In genomic region chr12:69502342-69503081, GRCh38 we compare ENCODE assay signal across 19 cellular contexts. TPM values are rescaled to one million over a fixed set of nuclear protein-coding genes. Genes with fewer than 3 reads are reported as not detected.
DNase-seq lines count a peak whose midpoint lies in the region; TF ChIP-seq lines count a peak whose summit lies in the region.
"Had no signal": no experiment of that assay in that cellular context is flagged by ENCODE, and none has a peak within 500 bp of the region (broad histone marks: within the 10 kb centered on the region; RNA-seq: fewer than 3 reads in every experiment).

No MANE protein-coding gene starts in this region.

- H3K79me2 ChIP-seq in neural progenitor cell (ENCODE audit: low read depth): peaks cover 100% of the 10 kb centered on the region

- TF ChIP-seq CTCF in astrocyte of the spinal cord (IDR thresholded peaks at IDR 0.05; ENCODE audit: low read depth, low read length): no peak
- no peak for TF ChIP-seq CTCF in neural progenitor cell (IDR thresholded peaks at IDR 0.05)
- TF ChIP-seq CTCF in Peyer's patch (IDR thresholded peaks at IDR 0.05): no peak

- H2AFZ ChIP-seq in neural progenitor cell (replicated peaks): no peak overlapping the region

- peaks cover 27% of the 10 kb centered on the region for H3K36me3 Mint-ChIP-seq in neural progenitor cell

- H3K4me2 ChIP-seq in neural progenitor cell: no peak overlapping the region
- H3K4me2 ChIP-seq: KMS-11 had no signal

- H3K9me3 Mint-ChIP-seq in neural progenitor cell: peaks cover 13% of the 10 kb centered on the region
- H3K9me3 Mint-ChIP-seq: activated CD4-positive, alpha-beta T cell treated with anti-CD3 and anti-CD28 coated beads, Interleukin-2, amount 10 ng/mL, durations not matched to agents 7 days and 5 days; stimulated activated naive CD8-positive, alpha-beta T cell treated with anti-CD3 and anti-CD28 coated beads, Interleukin-15, amount 100 ng/mL, for 72 hours had no signal

- in situ Hi-C loops in astrocyte of the spinal cord (cut with HindIII; ENCODE audit: low sequenced_read_pairs): no loop called here

- H3K4me1 ChIP-seq in neural progenitor cell: no peaks in the 10 kb centered on the region
- peaks cover 0 to 6% (median 2%) of the 10 kb centered on the region in 4 donors for H3K4me1 ChIP-seq in Peyer's patch
- H3K4me1 ChIP-seq: HAP-1 had no signal

- H3K9me3 ChIP-seq in MG63 (no peaks in the 10 kb centered on the region), neural progenitor cell (ENCODE audit: low read depth) (no peaks in the 10 kb centered on the region), Peyer's patch (no peaks in the 10 kb centered on the region)
- H3K9me3 ChIP-seq: HAP-1 had no signal

- DNase-seq in Daoy (ENCODE audit: low read depth) (peak; percentile 79), MG63 (peak; percentile 35), astrocyte of the spinal cord (ENCODE audit: low read depth, low spot score) (peak; percentile 61), neural progenitor cell (ENCODE audit: low spot score) (no peak), Peyer's patch (no peak), DMS 273 (lab: John Stamatoyannopoulos, UW; ENCODE audit: unreplicated experiment) (no peak), RPMI8226 (no peak), NCI-H774 (lab: John Stamatoyannopoulos, UW) (no peak)
- DNase-seq: activated CD4-positive, alpha-beta T cell treated with anti-CD3 and anti-CD28 coated beads, Interleukin-2, amount 10 ng/mL, durations not matched to agents 7 days and 5 days; amniotic stem cell; cortex of kidney; DMS 273 treated with DMSO at 0.1 percent for 48 hours; erythroblast; NCI-H1694 treated with DMSO at 0.1 percent for 48 hours; NCI-H510A; stimulated activated naive CD8-positive, alpha-beta T cell treated with anti-CD3 and anti-CD28 coated beads, Interleukin-15, amount 100 ng/mL, for 72 hours had no signal

- no peaks in the 10 kb centered on the region for H3K27me3 ChIP-seq in MG63
- H3K27me3 ChIP-seq in neural progenitor cell: no peaks in the 10 kb centered on the region
- H3K27me3 ChIP-seq in Peyer's patch: no peaks in the 10 kb centered on the region

- peak overlapping the region; percentile 25 for H3K27ac ChIP-seq in neural progenitor cell
- H3K27ac ChIP-seq in Peyer's patch: no peak overlapping the region
- H3K27ac ChIP-seq: KMS-11 had no signal

- H3K36me3 ChIP-seq in MG63 (peaks cover 5% of the 10 kb centered on the region), neural progenitor cell (no peaks in the 10 kb centered on the region), Peyer's patch (no peaks in the 10 kb centered on the region)
- H3K36me3 ChIP-seq: HAP-1 had no signal

- H3F3A ChIP-seq in neural progenitor cell (ENCODE audit: low read depth): no peaks in the 10 kb centered on the region

- H3K4me1 Mint-ChIP-seq in neural progenitor cell: no peaks in the 10 kb centered on the region

- H3K27me3 Mint-ChIP-seq in neural progenitor cell (ENCODE audit: insufficient read depth, low read depth): no peaks in the 10 kb centered on the region
- H3K27me3 Mint-ChIP-seq: activated CD4-positive, alpha-beta T cell treated with anti-CD3 and anti-CD28 coated beads, Interleukin-2, amount 10 ng/mL, durations not matched to agents 7 days and 5 days; stimulated activated naive CD8-positive, alpha-beta T cell treated with anti-CD3 and anti-CD28 coated beads, Interleukin-15, amount 100 ng/mL, for 72 hours had no signal

- no peak overlapping the region for H3K27ac Mint-ChIP-seq in neural progenitor cell
- H3K27ac Mint-ChIP-seq: activated CD4-positive, alpha-beta T cell treated with anti-CD3 and anti-CD28 coated beads, Interleukin-2, amount 10 ng/mL, durations not matched to agents 7 days and 5 days; stimulated activated naive CD8-positive, alpha-beta T cell treated with anti-CD3 and anti-CD28 coated beads, Interleukin-15, amount 100 ng/mL, for 72 hours had no signal

- H3K4me3 ChIP-seq in MG63: no peak overlapping the region
- H3K4me3 ChIP-seq in astrocyte of the spinal cord (ENCODE audit: low read depth, low read length): no peak overlapping the region
- no peak overlapping the region for H3K4me3 ChIP-seq in neural progenitor cell
- no peak overlapping the region for H3K4me3 ChIP-seq in Peyer's patch
- H3K4me3 ChIP-seq: HAP-1, skin epidermis had no signal

- H3K4me3 Mint-ChIP-seq in neural progenitor cell: no peak overlapping the region
- H3K4me3 Mint-ChIP-seq: activated CD4-positive, alpha-beta T cell treated with anti-CD3 and anti-CD28 coated beads, Interleukin-2, amount 10 ng/mL, durations not matched to agents 7 days and 5 days; stimulated activated naive CD8-positive, alpha-beta T cell treated with anti-CD3 and anti-CD28 coated beads, Interleukin-15, amount 100 ng/mL, for 72 hours had no signal

- H3K9ac ChIP-seq in neural progenitor cell: no peak overlapping the region
- H3K9ac ChIP-seq: KMS-11 had no signal

- H4K20me1 ChIP-seq in neural progenitor cell (ENCODE audit: low read depth): peaks cover 81% of the 10 kb centered on the region

- TF ChIP-seq POLR2A in Peyer's patch (IDR thresholded peaks at IDR 0.05): no peak

RNA-seq across cellular contexts. Expression of gene FRS2, which starts 32.3 kb away (rescaled TPM):
- 17.8 and 39.7 TPM in 2 replicates for total RNA-seq in Daoy (2014; rRNA removed; shearing (Covaris generic))
- 23.0 and 24.8 TPM in 2 replicates for total RNA-seq in MG63 (2014; rRNA removed; shearing (Covaris generic); ENCODE audit: low replicate concordance)
- 89.0 and 128 TPM in 2 replicates for total RNA-seq in neural progenitor cell (ENCODE audit: low replicate concordance)
- total RNA-seq in Peyer's patch: 10 to 100 TPM; 14.6 to 64.4 (median 43.2) TPM

Comparison
In these comparisons a context has a peak if more than half of its experiments do, and no peak if none do; other contexts are left out.
1. DNase-seq: peak in Daoy (single experiment), MG63 (single experiment) and astrocyte of the spinal cord (single experiment); none in neural progenitor cell (single experiment), Peyer's patch (0 of 3), DMS 273 (single experiment), RPMI8226 (single experiment) and NCI-H774 (single experiment).